ENCODE assay signal across 1 cellular context in genomic region chr6:158869604-158870417, GRCh38.
TF ChIP-seq lines count a peak whose summit lies in the region.

No MANE protein-coding gene starts in this region.

TF ChIP-seq in A549, 52 proteins besides CTCF, POLR2A, EP300 and RAD21 (continued from another document):
- TF ChIP-seq REST (IDR thresholded peaks at IDR 0.05) (no peak), HOXB5 (CRISPR knock-in tag; IDR thresholded peaks at IDR 0.05) (peak; percentile 88), RCOR1 (IDR thresholded peaks at IDR 0.05; ENCODE audit: low read depth, low read length) (no peak), ELK1 (IDR thresholded peaks at IDR 0.05; ENCODE audit: low read depth, low read length) (no peak), EHMT2 (IDR thresholded peaks at IDR 0.05; ENCODE audit: low read depth) (no peak), FOSL2 (IDR thresholded peaks at IDR 0.05) (no peak), FOSL2 (CRISPR knock-in tag; IDR thresholded peaks at IDR 0.05) (peak; percentile 92), ZFP36 (IDR thresholded peaks at IDR 0.05; ENCODE audit: borderline replicate concordance, partially characterized antibody) (no peak), MAFK (IDR thresholded peaks at IDR 0.05; ENCODE audit: partially characterized antibody) (no peak), NR3C1 (IDR thresholded peaks at IDR 0.05) (no peak), RFX5 (IDR thresholded peaks at IDR 0.05) (no peak), RARB (CRISPR knock-in tag; IDR thresholded peaks at IDR 0.05) (peak; percentile 56; the same call in 1 of the 2 replicates), ZNF302 (CRISPR knock-in tag; IDR thresholded peaks at IDR 0.05) (peak; percentile 60; the same call in 1 of the 2 replicates), HDAC2 (IDR thresholded peaks at IDR 0.05) (no peak), HES2 (IDR thresholded peaks at IDR 0.05) (no peak), E2F6 (IDR thresholded peaks at IDR 0.05; ENCODE audit: borderline replicate concordance, low read depth) (peak; percentile 79; the same call in 1 of the 2 replicates), CEBPB (IDR thresholded peaks at IDR 0.05) (no peak), NFE2L2 (conservative IDR thresholded peaks at IDR 0.05; ENCODE audit: low read length) (no peak), ATOH8 (CRISPR knock-in tag; IDR thresholded peaks at IDR 0.05; ENCODE audit: low read depth) (0 out of 2 replicates have a peak, but pooled peaks have one; percentile 81), GATA3 (IDR thresholded peaks at IDR 0.05; ENCODE audit: borderline replicate concordance) (peak; percentile 20; the same call in 1 of the 2 replicates), ZSCAN20 (CRISPR knock-in tag; IDR thresholded peaks at IDR 0.05) (peak; percentile 74; the same call in 1 of the 2 replicates), POLR2AphosphoS2 (conservative IDR thresholded peaks at IDR 0.05; ENCODE audit: low read length) (no peak), PHF8 (IDR thresholded peaks at IDR 0.05; ENCODE audit: borderline replicate concordance, low read depth) (no peak), SMC3 (IDR thresholded peaks at IDR 0.05) (no peak; the same call in 2 of the 3 replicates), KDM1A (IDR thresholded peaks at IDR 0.05; ENCODE audit: low read depth) (no peak), ZC3H11A (IDR thresholded peaks at IDR 0.05) (no peak), PBX3 (IDR thresholded peaks at IDR 0.05) (no peak), CHD4 (IDR thresholded peaks at IDR 0.05; ENCODE audit: borderline replicate concordance) (no peak), EHF (CRISPR knock-in tag; IDR thresholded peaks at IDR 0.05) (peak; percentile 93), JUNB (IDR thresholded peaks at IDR 0.05) (no peak), HOXA7 (CRISPR knock-in tag; IDR thresholded peaks at IDR 0.05) (no peak), NPAS2 (CRISPR knock-in tag; IDR thresholded peaks at IDR 0.05; ENCODE audit: borderline replicate concordance) (no peak), MAX (IDR thresholded peaks at IDR 0.05) (peak; percentile 92), CHD2 (IDR thresholded peaks at IDR 0.05; ENCODE audit: low read length, partially characterized antibody) (no peak), SREBF2 (IDR thresholded peaks at IDR 0.05) (no peak), BHLHE40 (IDR thresholded peaks at IDR 0.05; ENCODE audit: low read depth, low read length) (no peak), TP53 (CRISPR knock-in tag; IDR thresholded peaks at IDR 0.05) (peak; percentile 86; the same call in 1 of the 2 replicates)
